12 cellular contexts compared by ENCODE assay signal in genomic region chr5:172875372-172876279, GRCh38. TPM values are rescaled to one million over a fixed set of nuclear protein-coding genes. Genes with fewer than 3 reads are reported as not detected.
DNase-seq lines count a peak whose midpoint lies in the region; ATAC-seq and TF ChIP-seq lines count a peak whose summit lies in the region.
"Had no signal": no experiment of that assay in that cellular context is flagged by ENCODE, and none has a peak within 500 bp of the region (broad histone marks: within the 10 kb centered on the region; RNA-seq: fewer than 3 reads in every experiment).

No MANE protein-coding gene starts in this region.

- H3K9me3 ChIP-seq in skeletal muscle satellite cell (replicated peaks; ENCODE audit: low read length) = no peaks in the 10 kb centered on the region

- H3K4me1 ChIP-seq in skeletal muscle satellite cell (ENCODE audit: control insufficient read depth, insufficient read depth, low read length) = peaks cover 62% of the 10 kb centered on the region

- H3K4me1 Mint-ChIP-seq in activated B cell treated with CpG ODN at 0.5 μM for 24 hours (peaks cover 37% of the 10 kb centered on the region), glutamatergic neuron (ENCODE audit: low read depth, unreplicated experiment) (peaks cover 35% of the 10 kb centered on the region)

- H3K4me3 Mint-ChIP-seq in activated B cell treated with CpG ODN at 0.5 μM for 24 hours = no peak overlapping the region
- H3K4me3 Mint-ChIP-seq in glutamatergic neuron (ENCODE audit: unreplicated experiment) = peak overlapping the region; percentile 80
- H3K4me3 Mint-ChIP-seq: WTC11 had no signal

- no peak overlapping the region for H3K4me3 ChIP-seq in skeletal muscle satellite cell (ENCODE audit: low read length)

- POLR2A ChIA-PET in activated B cell treated with CpG ODN at 0.5 μM for 24 hours (lab: Charles Lee) = interaction anchor here (0.9 kb wide), 1 partner anchor 9 kb away, joined by 3 read pairs; no protein-coding TSS in a partner anchor

- no peak for ATAC-seq in activated B cell treated with CpG ODN at 0.5 μM for 24 hours (ENCODE audit: low read depth)
- no peak for ATAC-seq in HG03175 (IDR thresholded peaks at IDR 0.05; ENCODE audit: unreplicated experiment)
- ATAC-seq in HG03520 (IDR thresholded peaks at IDR 0.05; ENCODE audit: unreplicated experiment) = no peak
- ATAC-seq: left lobe of liver, WTC11 had no signal

- intact Hi-C loops in activated B cell treated with CpG ODN at 0.5 μM for 24 hours (cut with micrococcal nuclease) = no loop called here

- TF ChIP-seq CTCF in activated B cell treated with CpG ODN at 0.5 μM for 24 hours (IDR thresholded peaks at IDR 0.05) = no peak
- TF ChIP-seq CTCF in glutamatergic neuron (IDR thresholded peaks at IDR 0.05; ENCODE audit: partially characterized antibody, unreplicated experiment) = no peak

- peak overlapping the region; percentile 66 for H3K27ac Mint-ChIP-seq in activated B cell treated with CpG ODN at 0.5 μM for 24 hours
- H3K27ac Mint-ChIP-seq in glutamatergic neuron (ENCODE audit: unreplicated experiment) = peak overlapping the region; percentile 98
- H3K27ac Mint-ChIP-seq: WTC11 had no signal

- H3K4me2 ChIP-seq in skeletal muscle satellite cell (ENCODE audit: low read length) = no peak overlapping the region

- peaks cover 30% of the 10 kb centered on the region for H3K36me3 ChIP-seq in skeletal muscle satellite cell (ENCODE audit: insufficient read depth, low read length)

- CTCF ChIA-PET in activated B cell treated with CpG ODN at 0.5 μM for 24 hours (lab: Charles Lee) = no interaction called here

- H3K27me3 ChIP-seq in skeletal muscle satellite cell (ENCODE audit: control insufficient read depth, insufficient read depth, low read length) = no peaks in the 10 kb centered on the region

- H3K27me3 Mint-ChIP-seq in activated B cell treated with CpG ODN at 0.5 μM for 24 hours (no peaks in the 10 kb centered on the region), glutamatergic neuron (ENCODE audit: unreplicated experiment) (peaks cover 9% of the 10 kb centered on the region)

- peak overlapping the region; percentile 3 for H3K9ac ChIP-seq in skeletal muscle satellite cell (ENCODE audit: low read depth, low read length)

- peaks cover 16% of the 10 kb centered on the region for H3K36me3 Mint-ChIP-seq in activated B cell treated with CpG ODN at 0.5 μM for 24 hours (ENCODE audit: low read depth)
- H3K36me3 Mint-ChIP-seq in glutamatergic neuron (ENCODE audit: unreplicated experiment) = no peaks in the 10 kb centered on the region
- H3K36me3 Mint-ChIP-seq: WTC11 had no signal

- DNase-seq in EH (ENCODE audit: low read depth) (peak; percentile 56), activated B cell treated with CpG ODN at 0.5 μM for 24 hours (no peak), glutamatergic neuron (peak; percentile 67), activated T-cell treated with anti-CD3 and anti-CD28 coated beads for 4 hours (no peak)
- DNase-seq in activated CD4-positive, CD25-positive, alpha-beta regulatory T cell (lab: John Stamatoyannopoulos, UW) = no peak
- DNase-seq: COR-L47, MM.1S had no signal

- H3K9me3 Mint-ChIP-seq in activated B cell treated with CpG ODN at 0.5 μM for 24 hours = no peaks in the 10 kb centered on the region
- peaks cover 11% of the 10 kb centered on the region for H3K9me3 Mint-ChIP-seq in glutamatergic neuron (ENCODE audit: unreplicated experiment)
- H3K9me3 Mint-ChIP-seq: WTC11 had no signal

RNA-seq across cellular contexts. Expression of gene ERGIC1, which starts 41.6 kb away (rescaled TPM):
- total RNA-seq in activated B cell treated with CpG ODN at 0.5 μM for 24 hours = 69.6 and 72.5 TPM in 2 replicates
- total RNA-seq in glutamatergic neuron (ENCODE audit: unreplicated experiment) = 76.2 TPM
- 162 and 224 TPM in 2 replicates for total RNA-seq in skeletal muscle satellite cell (2012; rRNA removed)

Comparison
In these comparisons a context has a peak if more than half of its experiments do, and no peak if none do; other contexts are left out.
1. DNase-seq: peak in EH (single experiment) and glutamatergic neuron (single experiment); none in activated B cell treated with CpG ODN at 0.5 μM for 24 hours (single experiment), activated CD4-positive, CD25-positive, alpha-beta regulatory T cell (0 of 4) and activated T-cell treated with anti-CD3 and anti-CD28 coated beads for 4 hours (single experiment).